Comparison of ENCODE assay signal across 20 cellular contexts in genomic region chr3:15831927-15832326, GRCh38. TPM values are rescaled to one million over a fixed set of nuclear protein-coding genes. Genes with fewer than 3 reads are reported as not detected.
DNase-seq lines count a peak whose midpoint lies in the region; ATAC-seq, FAIRE-seq and TF ChIP-seq lines count a peak whose summit lies in the region.
"Had no signal": no experiment of that assay in that cellular context is flagged by ENCODE, and none has a peak within 500 bp of the region (broad histone marks: within the 10 kb centered on the region; RNA-seq: fewer than 3 reads in every experiment).

No MANE protein-coding gene starts in this region.

- H3F3A ChIP-seq in PC-3 (ENCODE audit: low read length, unreplicated experiment) = no peaks in the 10 kb centered on the region

- H3K9ac ChIP-seq in PC-3 (ENCODE audit: low read length) = no peak overlapping the region
- H3K9ac ChIP-seq: BLaER1 had no signal

- WGBS in A549 (ENCODE audit: missing lambda C conversion rate) = 0% methylated on average over 1 of the region's 1 CpG

- no peak for TF ChIP-seq RAD21 in A549 (conservative IDR thresholded peaks at IDR 0.05 in 1 of 2, IDR thresholded peaks at IDR 0.05 in 1 of 2)

- FAIRE-seq in A549 (lab: Jason Lieb, UNC) = peak; percentile 28
- FAIRE-seq: GM12878, GM18507, H54 had no signal

- H3K79me2 ChIP-seq in PC-3 (ENCODE audit: low read length) = peaks cover 79% of the 10 kb centered on the region

- H3K9me3 ChIP-seq in A549 (no peaks in the 10 kb centered on the region), PC-3 (ENCODE audit: low read length) (no peaks in the 10 kb centered on the region)
- H3K9me3 ChIP-seq: Caco-2, HAP-1 had no signal

- no peak for TF ChIP-seq EP300 in A549 (IDR thresholded peaks at IDR 0.05)

- no peak overlapping the region for H2AFZ ChIP-seq in PC-3 (ENCODE audit: low read length)

- CTCF ChIA-PET in A549 (lab: Yijun Ruan, JAX) (interaction anchor here (1.0 kb wide), 1 partner anchor 25 kb away, joined by 3 read pairs; no protein-coding TSS in a partner anchor), PC-3 (lab: Charles Lee) (no interaction called here)

- BruUV-seq in PC-3 (replicated peaks; lab: Mats Ljungman, UMichigan) = no TSS peak

- peaks cover 13% of the 10 kb centered on the region; the same call in 1 of the 2 replicates for H4K20me1 ChIP-seq in PC-3 (ENCODE audit: low read length)

- TF ChIP-seq POLR2A in A549 (IDR thresholded peaks at IDR 0.05; ENCODE audit: low read length) = no peak

- TF ChIP-seq CTCF in A549 (IDR thresholded peaks at IDR 0.05) (no peak), PC-3 (conservative IDR thresholded peaks at IDR 0.05; ENCODE audit: low read depth, low read length) (no peak)

- POLR2A ChIA-PET in A549 (lab: Yijun Ruan, JAX) (no interaction called here), PC-3 (lab: Charles Lee; ENCODE audit: unreplicated experiment) (interaction anchor here (0.7 kb wide), 1 partner anchor 28 kb away, joined by 5 read pairs; no protein-coding TSS in a partner anchor)

- DNase-seq in A549 (ENCODE audit: low read depth in 1 of 2, low spot score in 1 of 2) (no peak), ELR (ENCODE audit: low read depth) (peak; percentile 21), PC-3 (peak; percentile 50), head of caudate nucleus (no peak), UCSD-AML1 (lab: John Stamatoyannopoulos, UW; ENCODE audit: unreplicated experiment) (no peak)
- DNase-seq: Caco-2; CD4-positive, CD25-positive, alpha-beta regulatory T cell; CD8-positive, alpha-beta T cell; DMS153; DND-41; GDM1; GOT3; HFFc6 had no signal

- H3K4me2 ChIP-seq in A549 (peak overlapping the region; percentile 17; the same call in 1 of the 3 replicates), PC-3 (ENCODE audit: low read length) (no peak overlapping the region)
- H3K4me2 ChIP-seq: BLaER1 had no signal

- ATAC-seq in A549 = no peak; a peak in 1 of 6 replicates
- peak; percentile 99 for ATAC-seq in PC-3
- no peak for ATAC-seq in GM19455 (IDR thresholded peaks at IDR 0.05; ENCODE audit: unreplicated experiment)
- ATAC-seq: CD8-positive, alpha-beta T cell; GM12878 had no signal

- H3K4me3 ChIP-seq in A549 = no peak overlapping the region
- no peak overlapping the region for H3K4me3 ChIP-seq in PC-3 (ENCODE audit: low read length)
- H3K4me3 ChIP-seq: BLaER1, GM12878, HAP-1 had no signal

- peaks cover 10% of the 10 kb centered on the region for H3K4me1 ChIP-seq in A549
- peaks cover 12% of the 10 kb centered on the region for H3K4me1 ChIP-seq in PC-3 (ENCODE audit: insufficient read depth, low read length)
- H3K4me1 ChIP-seq: BLaER1, Caco-2, HAP-1 had no signal

- H3K27me3 ChIP-seq in PC-3 (ENCODE audit: low read length) = no peaks in the 10 kb centered on the region
- H3K27me3 ChIP-seq: BLaER1 had no signal

- no peaks in the 10 kb centered on the region for H3K9me2 ChIP-seq in PC-3 (replicated peaks; ENCODE audit: low read length)

- intact Hi-C loops in PC-3 (cut with micrococcal nuclease) = no loop called here
- intact Hi-C loops in head of caudate nucleus (cut with DNase I) = no loop called here

- H3K36me3 ChIP-seq in PC-3 (ENCODE audit: low read depth, low read length) = no peaks in the 10 kb centered on the region
- H3K36me3 ChIP-seq: BLaER1, HAP-1 had no signal

- no peak overlapping the region for H3K27ac ChIP-seq in A549
- H3K27ac ChIP-seq in PC-3 (ENCODE audit: low read length) = no peak overlapping the region
- H3K27ac ChIP-seq: BLaER1, C4-2B had no signal

TF ChIP-seq in A549, 52 proteins besides CTCF, POLR2A, EP300 and RAD21:
- no peak for TF ChIP-seq MAX (IDR thresholded peaks at IDR 0.05)
- TF ChIP-seq GATA3 (IDR thresholded peaks at IDR 0.05; ENCODE audit: borderline replicate concordance) = peak; percentile 20; the same call in 1 of the 2 replicates
- TF ChIP-seq REST (IDR thresholded peaks at IDR 0.05) = no peak

RNA-seq across cellular contexts. Expression of gene ANKRD28, which starts 34.1 kb away (rescaled TPM):
- polyA plus RNA-seq in A549 (2011; rRNA removed) (72.0 and 73.2 TPM in 2 replicates), A549 (2017; fragmentation: RNase III; extraction: RNeasy Plus Mini Kit Qiagen cat#74134 plus additional on column Dnase treatment) (29.4 to 31.2 TPM (median 29.9 TPM) in 3 replicates)
- 20.7 and 25.2 TPM in 2 replicates for polyA plus RNA-seq in A549 (2012; cell fraction: cytosol; rRNA removed)
- polyA plus RNA-seq in A549 (2012; cell fraction: nucleus; rRNA removed) = 24.7 and 33.9 TPM in 2 replicates
- polyA minus RNA-seq in A549 (2011; rRNA and poly(A)+ RNA removed) = 91.7 and 93.3 TPM in 2 replicates
- total RNA-seq in PC-3 (2014; rRNA removed) = 52.1 and 53.0 TPM in 2 replicates

Comparison
In these comparisons a context has a peak if more than half of its experiments do, and no peak if none do; other contexts are left out.
1. DNase-seq: peak in ELR (single experiment) and PC-3 (single experiment); none in A549 (0 of 2), head of caudate nucleus (0 of 42) and UCSD-AML1 (single experiment).